In genomic region chr19:49468746-49469447, GRCh38 we compare ENCODE assay signal across 8 cellular contexts. TPM values are rescaled to one million over a fixed set of nuclear protein-coding genes. Genes with fewer than 3 reads are reported as not detected.
DNase-seq lines count a peak whose midpoint lies in the region; ATAC-seq lines count a peak whose summit lies in the region.

No MANE protein-coding gene starts in this region.

- H3K9ac ChIP-seq in duodenal mucosa (ENCODE audit: low read depth in 1 of 2, low read length in 2 of 2): no peak overlapping the region

- H3K9me3 Mint-ChIP-seq in CD4-positive, CD25-positive, alpha-beta regulatory T cell: peaks cover 0 to 1% (median 0%) of the 10 kb centered on the region in 7 donors
- H3K9me3 Mint-ChIP-seq in naive thymus-derived CD8-positive, alpha-beta T cell: no peaks in the 10 kb centered on the region

- H3K4me3 ChIP-seq in CD4-positive, CD25-positive, alpha-beta regulatory T cell (ENCODE audit: low read depth, low read length): no peak overlapping the region
- no peak overlapping the region for H3K4me3 ChIP-seq in duodenal mucosa (ENCODE audit: low read depth in 1 of 2, low read length in 2 of 2)
- no peak overlapping the region for H3K4me3 ChIP-seq in urinary bladder (ENCODE audit: low read depth, low read length)

- peaks cover 58% of the 10 kb centered on the region for H3K4me1 ChIP-seq in CD4-positive, CD25-positive, alpha-beta regulatory T cell (ENCODE audit: control insufficient read depth, insufficient read depth, low read length, poor library complexity, severe bottlenecking)
- peaks cover 8 to 10% of the 10 kb centered on the region in 2 donors for H3K4me1 ChIP-seq in duodenal mucosa (ENCODE audit: control insufficient read depth in 1 of 2, insufficient read depth in 2 of 2, low read length in 2 of 2)
- H3K4me1 ChIP-seq in urinary bladder (ENCODE audit: insufficient read depth): no peaks in the 10 kb centered on the region

- H3K4me1 Mint-ChIP-seq in CD4-positive, CD25-positive, alpha-beta regulatory T cell: peaks cover 0 to 54% (median 32%) of the 10 kb centered on the region in 4 donors
- peaks cover 14 to 59% (median 48%) of the 10 kb centered on the region in 4 donors for H3K4me1 Mint-ChIP-seq in naive thymus-derived CD8-positive, alpha-beta T cell

- DNase-seq in CD4-positive, CD25-positive, alpha-beta regulatory T cell: peak; percentile 88 to 99 (median 95)
- DNase-seq in KG1 (lab: John Stamatoyannopoulos, UW): peak; percentile 53
- DNase-seq in activated CD4-positive, CD25-positive, alpha-beta regulatory T cell treated with anti-CD3 and anti-CD28 coated beads, Interleukin-2, amount 50 U/mL, for 72 hours: peak; percentile 75
- DNase-seq in naive thymus-derived CD8-positive, alpha-beta T cell: peak; percentile 58 to 98 (median 92)

- no peaks in the 10 kb centered on the region for H3K9me3 ChIP-seq in CD4-positive, CD25-positive, alpha-beta regulatory T cell (ENCODE audit: control insufficient read depth in 2 of 2, low read length in 2 of 2)
- no peaks in the 10 kb centered on the region for H3K9me3 ChIP-seq in duodenal mucosa (ENCODE audit: control insufficient read depth in 1 of 2, low read length in 2 of 2)

- H3K36me3 ChIP-seq in CD4-positive, CD25-positive, alpha-beta regulatory T cell (ENCODE audit: control insufficient read depth, insufficient read depth, low read length): peaks cover 5% of the 10 kb centered on the region
- peaks cover 4 to 27% of the 10 kb centered on the region in 2 donors for H3K36me3 ChIP-seq in duodenal mucosa (ENCODE audit: control insufficient read depth in 1 of 2, insufficient read depth in 2 of 2, low read length in 2 of 2)
- peaks cover 2% of the 10 kb centered on the region for H3K36me3 ChIP-seq in urinary bladder (ENCODE audit: insufficient read depth)

- POLR2A ChIA-PET in naive thymus-derived CD8-positive, alpha-beta T cell (lab: Charles Lee): interaction anchor here (1.0 to 11.3 kb wide), 14 partner anchors 9 to 208 kb away, joined by 3 to 321 read pairs (median 8); partner anchors contain the start of genes ALDH16A1, PIH1D1, PRMT1 and RPL13A

- peak overlapping the region; percentile 99 to 100 (median 99) for H3K27ac Mint-ChIP-seq in CD4-positive, CD25-positive, alpha-beta regulatory T cell
- H3K27ac Mint-ChIP-seq in naive thymus-derived CD8-positive, alpha-beta T cell: peak overlapping the region; percentile 98 to 100 (median 100)

- peak; percentile 87 to 88 for ATAC-seq in CD4-positive, CD25-positive, alpha-beta regulatory T cell (ENCODE audit: low read depth in 2 of 2)
- ATAC-seq in GM19438 (IDR thresholded peaks at IDR 0.05; ENCODE audit: low read depth, unreplicated experiment) (peak; percentile 46), HG03196 (IDR thresholded peaks at IDR 0.05; ENCODE audit: unreplicated experiment) (no peak)
- peak; percentile 74 to 83 for ATAC-seq in naive thymus-derived CD8-positive, alpha-beta T cell

- peaks cover 9% of the 10 kb centered on the region for H3K27me3 Mint-ChIP-seq in CD4-positive, CD25-positive, alpha-beta regulatory T cell
- H3K27me3 Mint-ChIP-seq in naive thymus-derived CD8-positive, alpha-beta T cell: no peaks in the 10 kb centered on the region

- H3K27ac ChIP-seq in CD4-positive, CD25-positive, alpha-beta regulatory T cell (ENCODE audit: insufficient read depth, low read length, poor library complexity, severe bottlenecking): peak overlapping the region; percentile 96
- H3K27ac ChIP-seq in duodenal mucosa (ENCODE audit: low read depth, low read length): peak overlapping the region; percentile 42
- peak overlapping the region; percentile 70 for H3K27ac ChIP-seq in urinary bladder (ENCODE audit: low read depth)

- WGBS in urinary bladder: 48% methylated on average over 15 of the region's 15 CpGs

- H3K27me3 ChIP-seq in CD4-positive, CD25-positive, alpha-beta regulatory T cell (ENCODE audit: control insufficient read depth, insufficient read depth, low read length): no peaks in the 10 kb centered on the region
- no peaks in the 10 kb centered on the region for H3K27me3 ChIP-seq in duodenal mucosa (ENCODE audit: control insufficient read depth in 1 of 2, insufficient read depth in 2 of 2, low read length in 2 of 2)

- peak overlapping the region; percentile 78 to 89 (median 84) for H3K4me3 Mint-ChIP-seq in CD4-positive, CD25-positive, alpha-beta regulatory T cell
- peak overlapping the region; percentile 52 to 98 (median 84) for H3K4me3 Mint-ChIP-seq in naive thymus-derived CD8-positive, alpha-beta T cell

- peaks cover 4% of the 10 kb centered on the region for H3K36me3 Mint-ChIP-seq in CD4-positive, CD25-positive, alpha-beta regulatory T cell
- H3K36me3 Mint-ChIP-seq in naive thymus-derived CD8-positive, alpha-beta T cell: peaks cover 0 to 17% (median 3%) of the 10 kb centered on the region in 3 donors

RNA-seq across cellular contexts. Expression of gene FLT3LG, which starts 5.1 kb away (rescaled TPM):
- 250 TPM for total RNA-seq in CD4-positive, CD25-positive, alpha-beta regulatory T cell
- 100 to 1,000 TPM; 103 to 154 (median 112) TPM for polyA plus RNA-seq in CD4-positive, CD25-positive, alpha-beta regulatory T cell
- 100 to 1,000 TPM; 106 to 112 TPM for total RNA-seq in naive thymus-derived CD8-positive, alpha-beta T cell
- 100 to 1,000 TPM; 108 to 205 (median 166) TPM for polyA plus RNA-seq in naive thymus-derived CD8-positive, alpha-beta T cell
- 3.4 TPM for total RNA-seq in urinary bladder
- 18.8 TPM for polyA plus RNA-seq in urinary bladder

RNA-seq across cellular contexts. Expression of gene ALDH16A1, which starts 15.9 kb away (rescaled TPM):
- 41.0 TPM for total RNA-seq in CD4-positive, CD25-positive, alpha-beta regulatory T cell
- polyA plus RNA-seq in CD4-positive, CD25-positive, alpha-beta regulatory T cell: 10 to 100 TPM; 32.7 to 47.1 (median 42.3) TPM
- total RNA-seq in naive thymus-derived CD8-positive, alpha-beta T cell: 10 to 100 TPM; 44.3 to 44.4 TPM
- polyA plus RNA-seq in naive thymus-derived CD8-positive, alpha-beta T cell: 10 to 100 TPM; 28.3 to 38.0 (median 30.1) TPM
- 14.2 TPM for total RNA-seq in urinary bladder
- polyA plus RNA-seq in urinary bladder: 34.7 TPM

RNA-seq across cellular contexts. Expression of gene PIH1D1, which starts 17.3 kb away (rescaled TPM):
- total RNA-seq in CD4-positive, CD25-positive, alpha-beta regulatory T cell: 150 TPM
- 100 to 1,000 TPM; 109 to 144 (median 118) TPM for polyA plus RNA-seq in CD4-positive, CD25-positive, alpha-beta regulatory T cell
- 100 to 1,000 TPM; 157 to 179 TPM for total RNA-seq in naive thymus-derived CD8-positive, alpha-beta T cell
- polyA plus RNA-seq in naive thymus-derived CD8-positive, alpha-beta T cell: 10 to 100 TPM; 85.3 to 88.9 (median 86.7) TPM
- total RNA-seq in urinary bladder: 49.6 TPM
- 69.6 TPM for polyA plus RNA-seq in urinary bladder

RNA-seq across cellular contexts. Expression of gene RPL13A, which starts 18.5 kb away (rescaled TPM):
- total RNA-seq in CD4-positive, CD25-positive, alpha-beta regulatory T cell: 3,622 TPM
- 1,000 to 10,000 TPM; 1,768 to 2,996 (median 2,546) TPM for polyA plus RNA-seq in CD4-positive, CD25-positive, alpha-beta regulatory T cell
- 1,000 to 10,000 TPM; 5,160 to 5,167 TPM for total RNA-seq in naive thymus-derived CD8-positive, alpha-beta T cell
- 1,000 to 10,000 TPM; 3,162 to 3,664 (median 3,630) TPM for polyA plus RNA-seq in naive thymus-derived CD8-positive, alpha-beta T cell
- total RNA-seq in urinary bladder: 2,198 TPM
- polyA plus RNA-seq in urinary bladder: 3,726 TPM

RNA-seq across cellular contexts. Expression of gene RPS11, which starts 27.3 kb away (rescaled TPM):
- total RNA-seq in CD4-positive, CD25-positive, alpha-beta regulatory T cell: 2,000 TPM
- polyA plus RNA-seq in CD4-positive, CD25-positive, alpha-beta regulatory T cell: 1,000 to 10,000 TPM; 1,810 to 2,513 (median 2,330) TPM
- total RNA-seq in naive thymus-derived CD8-positive, alpha-beta T cell: 1,000 to 10,000 TPM; 3,084 to 3,152 TPM
- 1,000 to 10,000 TPM; 2,379 to 2,818 (median 2,600) TPM for polyA plus RNA-seq in naive thymus-derived CD8-positive, alpha-beta T cell
- total RNA-seq in urinary bladder: 1,853 TPM
- 3,946 TPM for polyA plus RNA-seq in urinary bladder

Comparison
In these comparisons a context has a peak if more than half of its experiments do, and no peak if none do; other contexts are left out.
1. H3K27ac ChIP-seq: peak in every context shown above with its lines; median percentile 96 in CD4-positive, CD25-positive, alpha-beta regulatory T cell; 70 in urinary bladder; 42 in duodenal mucosa.
2. RNA of gene FLT3LG, which starts 5.1 kb away (total RNA-seq): 250 TPM in CD4-positive, CD25-positive, alpha-beta regulatory T cell (single experiment) and 106 to 112 TPM in naive thymus-derived CD8-positive, alpha-beta T cell; 3.4 TPM in urinary bladder (single experiment); every median in the first group is over 10 times any median in the second.
3. Peak in every context shown above with its lines, with median percentiles within 50 percentile points of each other: DNase-seq.